1 cellular context compared by ENCODE assay signal in the genomic region with DNA sequence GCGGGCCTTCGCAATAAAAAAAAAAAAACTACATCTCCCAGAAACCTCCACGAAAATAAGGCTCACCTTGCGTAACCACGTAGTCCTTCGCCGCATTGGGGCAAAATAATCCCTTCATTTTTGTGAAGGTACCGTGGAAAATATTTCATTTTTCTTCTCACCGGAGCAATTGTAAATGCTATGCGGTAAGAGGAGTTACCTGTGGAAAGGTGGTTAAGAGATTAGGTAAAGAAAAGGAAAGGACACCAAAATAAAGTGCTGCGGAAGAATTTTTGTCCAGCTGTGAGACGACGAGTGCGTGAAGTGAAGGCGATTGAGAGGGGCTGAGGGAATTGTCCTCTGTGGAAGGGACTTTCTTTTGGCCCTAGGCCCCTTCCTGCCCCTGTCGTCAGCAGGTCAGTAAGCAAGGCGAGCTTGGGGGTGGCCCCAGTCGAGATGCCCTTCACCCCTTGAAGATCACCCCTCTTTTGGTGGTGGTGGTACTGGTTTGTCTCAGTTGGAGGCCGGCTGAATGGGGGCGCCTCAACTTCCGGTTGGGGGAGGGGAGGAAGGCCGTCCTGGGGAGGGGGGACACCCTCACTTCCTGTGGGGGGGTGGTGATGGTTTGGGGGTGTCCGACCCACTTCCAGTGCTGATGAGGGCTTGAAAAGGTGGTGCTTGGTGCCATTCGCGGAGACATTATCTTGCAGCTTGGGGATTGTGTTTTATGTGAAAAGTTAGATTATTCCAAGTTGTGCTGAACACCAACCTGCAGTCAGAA.
TF ChIP-seq lines count a peak whose summit lies in the region.

A gene (plus strand): TSS at position 279 of the 760 bp plus-strand sequence. CDS start 37,520 bp downstream, outside the sequence.

TF ChIP-seq in K562, 482 proteins besides CTCF, POLR2A, EP300 and RAD21 (continued from another document and continues in another):
- TF ChIP-seq, protein P1, sequence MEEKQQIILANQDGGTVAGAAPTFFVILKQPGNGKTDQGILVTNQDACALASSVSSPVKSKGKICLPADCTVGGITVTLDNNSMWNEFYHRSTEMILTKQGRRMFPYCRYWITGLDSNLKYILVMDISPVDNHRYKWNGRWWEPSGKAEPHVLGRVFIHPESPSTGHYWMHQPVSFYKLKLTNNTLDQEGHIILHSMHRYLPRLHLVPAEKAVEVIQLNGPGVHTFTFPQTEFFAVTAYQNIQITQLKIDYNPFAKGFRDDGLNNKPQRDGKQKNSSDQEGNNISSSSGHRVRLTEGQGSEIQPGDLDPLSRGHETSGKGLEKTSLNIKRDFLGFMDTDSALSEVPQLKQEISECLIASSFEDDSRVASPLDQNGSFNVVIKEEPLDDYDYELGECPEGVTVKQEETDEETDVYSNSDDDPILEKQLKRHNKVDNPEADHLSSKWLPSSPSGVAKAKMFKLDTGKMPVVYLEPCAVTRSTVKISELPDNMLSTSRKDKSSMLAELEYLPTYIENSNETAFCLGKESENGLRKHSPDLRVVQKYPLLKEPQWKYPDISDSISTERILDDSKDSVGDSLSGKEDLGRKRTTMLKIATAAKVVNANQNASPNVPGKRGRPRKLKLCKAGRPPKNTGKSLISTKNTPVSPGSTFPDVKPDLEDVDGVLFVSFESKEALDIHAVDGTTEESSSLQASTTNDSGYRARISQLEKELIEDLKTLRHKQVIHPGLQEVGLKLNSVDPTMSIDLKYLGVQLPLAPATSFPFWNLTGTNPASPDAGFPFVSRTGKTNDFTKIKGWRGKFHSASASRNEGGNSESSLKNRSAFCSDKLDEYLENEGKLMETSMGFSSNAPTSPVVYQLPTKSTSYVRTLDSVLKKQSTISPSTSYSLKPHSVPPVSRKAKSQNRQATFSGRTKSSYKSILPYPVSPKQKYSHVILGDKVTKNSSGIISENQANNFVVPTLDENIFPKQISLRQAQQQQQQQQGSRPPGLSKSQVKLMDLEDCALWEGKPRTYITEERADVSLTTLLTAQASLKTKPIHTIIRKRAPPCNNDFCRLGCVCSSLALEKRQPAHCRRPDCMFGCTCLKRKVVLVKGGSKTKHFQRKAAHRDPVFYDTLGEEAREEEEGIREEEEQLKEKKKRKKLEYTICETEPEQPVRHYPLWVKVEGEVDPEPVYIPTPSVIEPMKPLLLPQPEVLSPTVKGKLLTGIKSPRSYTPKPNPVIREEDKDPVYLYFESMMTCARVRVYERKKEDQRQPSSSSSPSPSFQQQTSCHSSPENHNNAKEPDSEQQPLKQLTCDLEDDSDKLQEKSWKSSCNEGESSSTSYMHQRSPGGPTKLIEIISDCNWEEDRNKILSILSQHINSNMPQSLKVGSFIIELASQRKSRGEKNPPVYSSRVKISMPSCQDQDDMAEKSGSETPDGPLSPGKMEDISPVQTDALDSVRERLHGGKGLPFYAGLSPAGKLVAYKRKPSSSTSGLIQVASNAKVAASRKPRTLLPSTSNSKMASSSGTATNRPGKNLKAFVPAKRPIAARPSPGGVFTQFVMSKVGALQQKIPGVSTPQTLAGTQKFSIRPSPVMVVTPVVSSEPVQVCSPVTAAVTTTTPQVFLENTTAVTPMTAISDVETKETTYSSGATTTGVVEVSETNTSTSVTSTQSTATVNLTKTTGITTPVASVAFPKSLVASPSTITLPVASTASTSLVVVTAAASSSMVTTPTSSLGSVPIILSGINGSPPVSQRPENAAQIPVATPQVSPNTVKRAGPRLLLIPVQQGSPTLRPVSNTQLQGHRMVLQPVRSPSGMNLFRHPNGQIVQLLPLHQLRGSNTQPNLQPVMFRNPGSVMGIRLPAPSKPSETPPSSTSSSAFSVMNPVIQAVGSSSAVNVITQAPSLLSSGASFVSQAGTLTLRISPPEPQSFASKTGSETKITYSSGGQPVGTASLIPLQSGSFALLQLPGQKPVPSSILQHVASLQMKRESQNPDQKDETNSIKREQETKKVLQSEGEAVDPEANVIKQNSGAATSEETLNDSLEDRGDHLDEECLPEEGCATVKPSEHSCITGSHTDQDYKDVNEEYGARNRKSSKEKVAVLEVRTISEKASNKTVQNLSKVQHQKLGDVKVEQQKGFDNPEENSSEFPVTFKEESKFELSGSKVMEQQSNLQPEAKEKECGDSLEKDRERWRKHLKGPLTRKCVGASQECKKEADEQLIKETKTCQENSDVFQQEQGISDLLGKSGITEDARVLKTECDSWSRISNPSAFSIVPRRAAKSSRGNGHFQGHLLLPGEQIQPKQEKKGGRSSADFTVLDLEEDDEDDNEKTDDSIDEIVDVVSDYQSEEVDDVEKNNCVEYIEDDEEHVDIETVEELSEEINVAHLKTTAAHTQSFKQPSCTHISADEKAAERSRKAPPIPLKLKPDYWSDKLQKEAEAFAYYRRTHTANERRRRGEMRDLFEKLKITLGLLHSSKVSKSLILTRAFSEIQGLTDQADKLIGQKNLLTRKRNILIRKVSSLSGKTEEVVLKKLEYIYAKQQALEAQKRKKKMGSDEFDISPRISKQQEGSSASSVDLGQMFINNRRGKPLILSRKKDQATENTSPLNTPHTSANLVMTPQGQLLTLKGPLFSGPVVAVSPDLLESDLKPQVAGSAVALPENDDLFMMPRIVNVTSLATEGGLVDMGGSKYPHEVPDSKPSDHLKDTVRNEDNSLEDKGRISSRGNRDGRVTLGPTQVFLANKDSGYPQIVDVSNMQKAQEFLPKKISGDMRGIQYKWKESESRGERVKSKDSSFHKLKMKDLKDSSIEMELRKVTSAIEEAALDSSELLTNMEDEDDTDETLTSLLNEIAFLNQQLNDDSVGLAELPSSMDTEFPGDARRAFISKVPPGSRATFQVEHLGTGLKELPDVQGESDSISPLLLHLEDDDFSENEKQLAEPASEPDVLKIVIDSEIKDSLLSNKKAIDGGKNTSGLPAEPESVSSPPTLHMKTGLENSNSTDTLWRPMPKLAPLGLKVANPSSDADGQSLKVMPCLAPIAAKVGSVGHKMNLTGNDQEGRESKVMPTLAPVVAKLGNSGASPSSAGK (IDR thresholded peaks at IDR 0.05), result peak; percentile 36; the same call in 1 of the 2 replicates
- TF ChIP-seq NFXL1 (CRISPR knock-in tag; IDR thresholded peaks at IDR 0.05), result no peak
- TF ChIP-seq SOX6 (IDR thresholded peaks at IDR 0.05), result peak; percentile 31; the same call in 1 of the 2 replicates
- no peak for TF ChIP-seq ZBTB1 (CRISPR knock-in tag; IDR thresholded peaks at IDR 0.05; ENCODE audit: borderline replicate concordance, low read depth)
- TF ChIP-seq, protein P2, sequence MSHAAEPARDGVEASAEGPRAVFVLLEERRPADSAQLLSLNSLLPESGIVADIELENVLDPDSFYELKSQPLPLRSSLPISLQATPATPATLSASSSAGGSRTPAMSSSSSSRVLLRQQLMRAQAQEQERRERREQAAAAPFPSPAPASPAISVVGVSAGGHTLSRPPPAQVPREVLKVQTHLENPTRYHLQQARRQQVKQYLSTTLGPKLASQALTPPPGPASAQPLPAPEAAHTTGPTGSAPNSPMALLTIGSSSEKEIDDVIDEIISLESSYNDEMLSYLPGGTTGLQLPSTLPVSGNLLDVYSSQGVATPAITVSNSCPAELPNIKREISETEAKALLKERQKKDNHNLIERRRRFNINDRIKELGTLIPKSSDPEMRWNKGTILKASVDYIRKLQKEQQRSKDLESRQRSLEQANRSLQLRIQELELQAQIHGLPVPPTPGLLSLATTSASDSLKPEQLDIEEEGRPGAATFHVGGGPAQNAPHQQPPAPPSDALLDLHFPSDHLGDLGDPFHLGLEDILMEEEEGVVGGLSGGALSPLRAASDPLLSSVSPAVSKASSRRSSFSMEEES (CRISPR knock-in tag; IDR thresholded peaks at IDR 0.05), result 0 out of 2 replicates have a peak, but pooled peaks have one; percentile 0
- TF ChIP-seq NCOA4 (IDR thresholded peaks at IDR 0.05; ENCODE audit: partially characterized antibody), result no peak
- TF ChIP-seq DIDO1 (tag; IDR thresholded peaks at IDR 0.05; ENCODE audit: low read depth), result peak; percentile 96
- peak; percentile 38; the same call in 1 of the 2 replicates for TF ChIP-seq OTX1 (CRISPR knock-in tag; IDR thresholded peaks at IDR 0.05)
- TF ChIP-seq CCNT2 (IDR thresholded peaks at IDR 0.05; ENCODE audit: borderline replicate concordance, extremely low read depth, insufficient read length, low read depth, low read length), result no peak
- TF ChIP-seq MYC (IDR thresholded peaks at IDR 0.05; ENCODE audit: low read depth, low read length), result peak; percentile 45
- peak; percentile 61; the same call in 1 of the 2 replicates for TF ChIP-seq MYC (CRISPR knock-in tag; IDR thresholded peaks at IDR 0.05; ENCODE audit: borderline replicate concordance, low read depth)
- TF ChIP-seq, protein P3, sequence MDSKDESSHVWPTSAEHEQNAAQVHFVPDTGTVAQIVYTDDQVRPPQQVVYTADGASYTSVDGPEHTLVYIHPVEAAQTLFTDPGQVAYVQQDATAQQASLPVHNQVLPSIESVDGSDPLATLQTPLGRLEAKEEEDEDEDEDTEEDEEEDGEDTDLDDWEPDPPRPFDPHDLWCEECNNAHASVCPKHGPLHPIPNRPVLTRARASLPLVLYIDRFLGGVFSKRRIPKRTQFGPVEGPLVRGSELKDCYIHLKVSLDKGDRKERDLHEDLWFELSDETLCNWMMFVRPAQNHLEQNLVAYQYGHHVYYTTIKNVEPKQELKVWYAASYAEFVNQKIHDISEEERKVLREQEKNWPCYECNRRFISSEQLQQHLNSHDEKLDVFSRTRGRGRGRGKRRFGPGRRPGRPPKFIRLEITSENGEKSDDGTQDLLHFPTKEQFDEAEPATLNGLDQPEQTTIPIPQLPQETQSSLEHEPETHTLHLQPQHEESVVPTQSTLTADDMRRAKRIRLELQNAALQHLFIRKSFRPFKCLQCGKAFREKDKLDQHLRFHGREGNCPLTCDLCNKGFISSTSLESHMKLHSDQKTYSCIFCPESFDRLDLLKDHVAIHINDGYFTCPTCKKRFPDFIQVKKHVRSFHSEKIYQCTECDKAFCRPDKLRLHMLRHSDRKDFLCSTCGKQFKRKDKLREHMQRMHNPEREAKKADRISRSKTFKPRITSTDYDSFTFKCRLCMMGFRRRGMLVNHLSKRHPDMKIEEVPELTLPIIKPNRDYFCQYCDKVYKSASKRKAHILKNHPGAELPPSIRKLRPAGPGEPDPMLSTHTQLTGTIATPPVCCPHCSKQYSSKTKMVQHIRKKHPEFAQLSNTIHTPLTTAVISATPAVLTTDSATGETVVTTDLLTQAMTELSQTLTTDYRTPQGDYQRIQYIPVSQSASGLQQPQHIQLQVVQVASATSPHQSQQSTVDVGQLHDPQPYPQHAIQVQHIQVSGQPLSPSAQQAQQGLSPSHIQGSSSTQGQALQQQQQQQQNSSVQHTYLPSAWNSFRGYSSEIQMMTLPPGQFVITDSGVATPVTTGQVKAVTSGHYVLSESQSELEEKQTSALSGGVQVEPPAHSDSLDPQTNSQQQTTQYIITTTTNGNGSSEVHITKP (IDR thresholded peaks at IDR 0.05; ENCODE audit: partially characterized antibody), result peak; percentile 80
- 0 out of 2 replicates have a peak, but pooled peaks have one; percentile 21 for TF ChIP-seq JUND (IDR thresholded peaks at IDR 0.05; ENCODE audit: borderline replicate concordance, low read depth, low read length)
- peak; percentile 74; the same call in 1 of the 3 replicates for TF ChIP-seq JUND (tag; IDR thresholded peaks at IDR 0.05; ENCODE audit: borderline replicate concordance, low read depth, low read length)
- no peak for TF ChIP-seq KLF13 (tag; IDR thresholded peaks at IDR 0.05; ENCODE audit: borderline replicate concordance, low read depth)
- no peak for TF ChIP-seq HOXB6 (CRISPR knock-in tag; IDR thresholded peaks at IDR 0.05; ENCODE audit: borderline replicate concordance)
- TF ChIP-seq ZNF316 (IDR thresholded peaks at IDR 0.05), result peak; percentile 35; the same call in 1 of the 2 replicates
- TF ChIP-seq MAFK (IDR thresholded peaks at IDR 0.05; ENCODE audit: low read length), result no peak
- TF ChIP-seq ETV1 (tag; conservative IDR thresholded peaks at IDR 0.05; ENCODE audit: low read depth), result peak; percentile 95
- TF ChIP-seq NFATC3 (IDR thresholded peaks at IDR 0.05), result peak; percentile 67; the same call in 1 of the 2 replicates
- no peak for TF ChIP-seq HIVEP1 (CRISPR knock-in tag; IDR thresholded peaks at IDR 0.05)
- no peak for TF ChIP-seq SNRNP70 (optimal IDR thresholded peaks at IDR 0.05; ENCODE audit: low read depth, low read length)
- TF ChIP-seq, protein P4, sequence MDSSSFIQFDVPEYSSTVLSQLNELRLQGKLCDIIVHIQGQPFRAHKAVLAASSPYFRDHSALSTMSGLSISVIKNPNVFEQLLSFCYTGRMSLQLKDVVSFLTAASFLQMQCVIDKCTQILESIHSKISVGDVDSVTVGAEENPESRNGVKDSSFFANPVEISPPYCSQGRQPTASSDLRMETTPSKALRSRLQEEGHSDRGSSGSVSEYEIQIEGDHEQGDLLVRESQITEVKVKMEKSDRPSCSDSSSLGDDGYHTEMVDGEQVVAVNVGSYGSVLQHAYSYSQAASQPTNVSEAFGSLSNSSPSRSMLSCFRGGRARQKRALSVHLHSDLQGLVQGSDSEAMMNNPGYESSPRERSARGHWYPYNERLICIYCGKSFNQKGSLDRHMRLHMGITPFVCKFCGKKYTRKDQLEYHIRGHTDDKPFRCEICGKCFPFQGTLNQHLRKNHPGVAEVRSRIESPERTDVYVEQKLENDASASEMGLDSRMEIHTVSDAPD (CRISPR knock-in tag; IDR thresholded peaks at IDR 0.05), result no peak
- TF ChIP-seq ZNF695 (CRISPR knock-in tag; IDR thresholded peaks at IDR 0.05), result no peak
- TF ChIP-seq, protein P5, sequence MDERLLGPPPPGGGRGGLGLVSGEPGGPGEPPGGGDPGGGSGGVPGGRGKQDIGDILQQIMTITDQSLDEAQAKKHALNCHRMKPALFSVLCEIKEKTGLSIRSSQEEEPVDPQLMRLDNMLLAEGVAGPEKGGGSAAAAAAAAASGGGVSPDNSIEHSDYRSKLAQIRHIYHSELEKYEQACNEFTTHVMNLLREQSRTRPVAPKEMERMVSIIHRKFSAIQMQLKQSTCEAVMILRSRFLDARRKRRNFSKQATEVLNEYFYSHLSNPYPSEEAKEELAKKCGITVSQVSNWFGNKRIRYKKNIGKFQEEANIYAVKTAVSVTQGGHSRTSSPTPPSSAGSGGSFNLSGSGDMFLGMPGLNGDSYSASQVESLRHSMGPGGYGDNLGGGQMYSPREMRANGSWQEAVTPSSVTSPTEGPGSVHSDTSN (CRISPR knock-in tag; IDR thresholded peaks at IDR 0.05; ENCODE audit: low read depth), result no peak
- TF ChIP-seq, protein P5 (tag; conservative IDR thresholded peaks at IDR 0.05; ENCODE audit: low read depth), result peak; percentile 52
- TF ChIP-seq FOSL1 (tag; conservative IDR thresholded peaks at IDR 0.05), result peak; percentile 48
- TF ChIP-seq MECOM (CRISPR knock-in tag; IDR thresholded peaks at IDR 0.05), result no peak
- TF ChIP-seq, protein P6, sequence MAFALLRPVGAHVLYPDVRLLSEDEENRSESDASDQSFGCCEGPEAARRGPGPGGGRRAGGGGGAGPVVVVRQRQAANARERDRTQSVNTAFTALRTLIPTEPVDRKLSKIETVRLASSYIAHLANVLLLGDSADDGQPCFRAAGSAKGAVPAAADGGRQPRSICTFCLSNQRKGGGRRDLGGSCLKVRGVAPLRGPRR (CRISPR knock-in tag; IDR thresholded peaks at IDR 0.05), result no peak
- peak; percentile 76 for TF ChIP-seq CHD2 (IDR thresholded peaks at IDR 0.05; ENCODE audit: low read depth, low read length)
